27 cellular contexts compared by ENCODE assay signal in genomic region chr1:4482526-4482925, GRCh38.
"Had no signal": no experiment of that assay in that cellular context is flagged by ENCODE, and none has a peak within 500 bp of the region (broad histone marks: within the 10 kb centered on the region; RNA-seq: fewer than 3 reads in every experiment).

No MANE protein-coding gene starts in this region.

- H3K36me3 ChIP-seq: esophagus squamous epithelium, heart right ventricle, left lung, neutrophil, pancreas, right lobe of liver, stomach, tibial artery, upper lobe of left lung, uterus had no signal

- H3K4me1 ChIP-seq: esophagus squamous epithelium, left lung, pancreas, right lobe of liver, stomach, testis, tibial artery, upper lobe of left lung, uterus had no signal

- ATAC-seq: effector memory CD8-positive, alpha-beta T cell; heart right ventricle; left cardiac atrium; left lung; naive thymus-derived CD8-positive, alpha-beta T cell; pancreas; right lobe of liver; stimulated activated effector memory CD8-positive, alpha-beta T cell treated with anti-CD3 and anti-CD28 coated beads, Interleukin-12 subunit alpha, Interleukin-12 subunit beta, amount 100 ng/mL, for 72 hours had no signal

- H3K27ac Mint-ChIP-seq: effector memory CD8-positive, alpha-beta T cell; naive thymus-derived CD8-positive, alpha-beta T cell; progenitor cell of endocrine pancreas; stimulated activated effector memory CD8-positive, alpha-beta T cell treated with anti-CD3 and anti-CD28 coated beads, Interleukin-12 subunit alpha, Interleukin-12 subunit beta, amount 100 ng/mL, for 72 hours had no signal

- H3K9me3 ChIP-seq: esophagus squamous epithelium, neutrophil, pancreas, right lobe of liver, testis, tibial artery, upper lobe of left lung, uterus had no signal

- H3K4me3 Mint-ChIP-seq: effector memory CD8-positive, alpha-beta T cell; naive thymus-derived CD8-positive, alpha-beta T cell; stimulated activated effector memory CD8-positive, alpha-beta T cell treated with anti-CD3 and anti-CD28 coated beads, Interleukin-12 subunit alpha, Interleukin-12 subunit beta, amount 100 ng/mL, for 72 hours had no signal

- H3K4me3 ChIP-seq: esophagus squamous epithelium, heart right ventricle, left lung, pancreas, right lobe of liver, stomach, testis, tibial artery, upper lobe of left lung, uterus had no signal

- H3K27ac ChIP-seq: esophagus squamous epithelium, heart right ventricle, left lung, neutrophil, pancreas, right lobe of liver, stomach, testis, tibial artery, upper lobe of left lung, uterus had no signal

- H3K4me1 Mint-ChIP-seq: naive thymus-derived CD8-positive, alpha-beta T cell; stimulated activated effector memory CD8-positive, alpha-beta T cell treated with anti-CD3 and anti-CD28 coated beads, Interleukin-12 subunit alpha, Interleukin-12 subunit beta, amount 100 ng/mL, for 72 hours had no signal

- H3K27me3 ChIP-seq: neutrophil, pancreas, right lobe of liver, testis, upper lobe of left lung, uterus had no signal

- H3K9me3 Mint-ChIP-seq: stimulated activated effector memory CD8-positive, alpha-beta T cell treated with anti-CD3 and anti-CD28 coated beads, Interleukin-12 subunit alpha, Interleukin-12 subunit beta, amount 100 ng/mL, for 72 hours had no signal

- H3K36me3 Mint-ChIP-seq: naive thymus-derived CD8-positive, alpha-beta T cell; stimulated activated effector memory CD8-positive, alpha-beta T cell treated with anti-CD3 and anti-CD28 coated beads, Interleukin-12 subunit alpha, Interleukin-12 subunit beta, amount 100 ng/mL, for 72 hours had no signal

- DNase-seq: cortex of kidney; effector memory CD8-positive, alpha-beta T cell; erythroblast; esophagus squamous epithelium; foreskin melanocyte; glutamatergic neuron; heart right ventricle; hippocampal formation; left cardiac atrium; left lung; mammary epithelial cell; mesendoderm; midbrain; naive thymus-derived CD8-positive, alpha-beta T cell; right lobe of liver; stimulated activated CD4-positive, alpha-beta T cell treated with anti-CD3 and anti-CD28 coated beads, Interleukin-2, amount 100 ng/mL, for 24 hours; stimulated activated CD4-positive, alpha-beta T cell treated with anti-CD3 and anti-CD28 coated beads, Interleukin-4, amount 100 ng/mL, for 24 hours; stimulated activated naive CD4-positive, alpha-beta T cell treated with Interleukin-2 at 50 U/mL for 16 hours; stomach; testis; upper lobe of left lung; uterus had no signal
